1 cellular context compared by ENCODE assay signal in the genomic region with DNA sequence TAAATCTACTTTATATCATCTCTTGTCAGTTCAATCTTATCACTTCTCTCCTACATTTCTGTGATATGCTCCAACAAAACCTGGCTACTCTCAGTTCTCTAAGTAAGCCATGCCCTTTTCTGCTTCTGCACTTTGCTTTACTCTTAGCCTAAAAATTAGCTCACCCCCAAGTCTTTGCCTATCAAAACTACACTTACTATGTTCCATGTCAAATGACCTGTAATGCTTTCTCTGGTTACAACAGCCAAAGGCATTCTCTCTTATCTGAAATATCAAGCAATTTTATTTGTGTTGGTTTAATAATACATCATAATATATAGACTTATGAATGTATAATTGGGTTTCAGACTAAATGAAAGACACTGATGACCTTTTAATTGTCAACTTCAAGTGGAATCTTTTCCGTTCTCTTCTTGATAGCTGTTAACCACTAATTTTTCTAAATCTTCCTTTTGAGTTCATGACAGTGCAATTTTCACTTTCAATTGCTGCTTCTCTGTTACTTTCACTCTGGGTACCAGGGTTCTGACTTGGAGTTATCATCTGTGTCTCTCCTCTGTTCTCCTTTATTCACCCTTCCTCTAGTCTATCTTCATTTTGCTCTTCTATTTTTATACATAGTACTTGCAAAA.
TF ChIP-seq lines count a peak whose summit lies in the region.

No MANE protein-coding gene starts in this region.

TF ChIP-seq in GM12878, 131 proteins besides CTCF, POLR2A, EP300 and RAD21 (continued from another document):
- TF ChIP-seq, protein P1, sequence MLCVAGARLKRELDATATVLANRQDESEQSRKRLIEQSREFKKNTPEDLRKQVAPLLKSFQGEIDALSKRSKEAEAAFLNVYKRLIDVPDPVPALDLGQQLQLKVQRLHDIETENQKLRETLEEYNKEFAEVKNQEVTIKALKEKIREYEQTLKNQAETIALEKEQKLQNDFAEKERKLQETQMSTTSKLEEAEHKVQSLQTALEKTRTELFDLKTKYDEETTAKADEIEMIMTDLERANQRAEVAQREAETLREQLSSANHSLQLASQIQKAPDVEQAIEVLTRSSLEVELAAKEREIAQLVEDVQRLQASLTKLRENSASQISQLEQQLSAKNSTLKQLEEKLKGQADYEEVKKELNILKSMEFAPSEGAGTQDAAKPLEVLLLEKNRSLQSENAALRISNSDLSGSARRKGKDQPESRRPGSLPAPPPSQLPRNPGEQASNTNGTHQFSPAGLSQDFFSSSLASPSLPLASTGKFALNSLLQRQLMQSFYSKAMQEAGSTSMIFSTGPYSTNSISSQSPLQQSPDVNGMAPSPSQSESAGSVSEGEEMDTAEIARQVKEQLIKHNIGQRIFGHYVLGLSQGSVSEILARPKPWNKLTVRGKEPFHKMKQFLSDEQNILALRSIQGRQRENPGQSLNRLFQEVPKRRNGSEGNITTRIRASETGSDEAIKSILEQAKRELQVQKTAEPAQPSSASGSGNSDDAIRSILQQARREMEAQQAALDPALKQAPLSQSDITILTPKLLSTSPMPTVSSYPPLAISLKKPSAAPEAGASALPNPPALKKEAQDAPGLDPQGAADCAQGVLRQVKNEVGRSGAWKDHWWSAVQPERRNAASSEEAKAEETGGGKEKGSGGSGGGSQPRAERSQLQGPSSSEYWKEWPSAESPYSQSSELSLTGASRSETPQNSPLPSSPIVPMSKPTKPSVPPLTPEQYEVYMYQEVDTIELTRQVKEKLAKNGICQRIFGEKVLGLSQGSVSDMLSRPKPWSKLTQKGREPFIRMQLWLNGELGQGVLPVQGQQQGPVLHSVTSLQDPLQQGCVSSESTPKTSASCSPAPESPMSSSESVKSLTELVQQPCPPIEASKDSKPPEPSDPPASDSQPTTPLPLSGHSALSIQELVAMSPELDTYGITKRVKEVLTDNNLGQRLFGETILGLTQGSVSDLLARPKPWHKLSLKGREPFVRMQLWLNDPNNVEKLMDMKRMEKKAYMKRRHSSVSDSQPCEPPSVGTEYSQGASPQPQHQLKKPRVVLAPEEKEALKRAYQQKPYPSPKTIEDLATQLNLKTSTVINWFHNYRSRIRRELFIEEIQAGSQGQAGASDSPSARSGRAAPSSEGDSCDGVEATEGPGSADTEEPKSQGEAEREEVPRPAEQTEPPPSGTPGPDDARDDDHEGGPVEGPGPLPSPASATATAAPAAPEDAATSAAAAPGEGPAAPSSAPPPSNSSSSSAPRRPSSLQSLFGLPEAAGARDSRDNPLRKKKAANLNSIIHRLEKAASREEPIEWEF (IDR thresholded peaks at IDR 0.05; ENCODE audit: insufficient replicate concordance, low read depth, low read length), result no peak
- TF ChIP-seq, protein P2, sequence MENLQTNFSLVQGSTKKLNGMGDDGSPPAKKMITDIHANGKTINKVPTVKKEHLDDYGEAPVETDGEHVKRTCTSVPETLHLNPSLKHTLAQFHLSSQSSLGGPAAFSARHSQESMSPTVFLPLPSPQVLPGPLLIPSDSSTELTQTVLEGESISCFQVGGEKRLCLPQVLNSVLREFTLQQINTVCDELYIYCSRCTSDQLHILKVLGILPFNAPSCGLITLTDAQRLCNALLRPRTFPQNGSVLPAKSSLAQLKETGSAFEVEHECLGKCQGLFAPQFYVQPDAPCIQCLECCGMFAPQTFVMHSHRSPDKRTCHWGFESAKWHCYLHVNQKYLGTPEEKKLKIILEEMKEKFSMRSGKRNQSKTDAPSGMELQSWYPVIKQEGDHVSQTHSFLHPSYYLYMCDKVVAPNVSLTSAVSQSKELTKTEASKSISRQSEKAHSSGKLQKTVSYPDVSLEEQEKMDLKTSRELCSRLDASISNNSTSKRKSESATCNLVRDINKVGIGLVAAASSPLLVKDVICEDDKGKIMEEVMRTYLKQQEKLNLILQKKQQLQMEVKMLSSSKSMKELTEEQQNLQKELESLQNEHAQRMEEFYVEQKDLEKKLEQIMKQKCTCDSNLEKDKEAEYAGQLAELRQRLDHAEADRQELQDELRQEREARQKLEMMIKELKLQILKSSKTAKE (IDR thresholded peaks at IDR 0.05; ENCODE audit: low read depth, poor library complexity, severe bottlenecking), result peak; percentile 36
TF ChIP-seq in GM12878: peak in this region for 8.
